In genomic region chr18:3007491-3007890, GRCh38 we compare ENCODE assay signal across 20 cellular contexts.
"Had no signal": no experiment of that assay in that cellular context is flagged by ENCODE, and none has a peak within 500 bp of the region (broad histone marks: within the 10 kb centered on the region; RNA-seq: fewer than 3 reads in every experiment).

No MANE protein-coding gene starts in this region.

- H3K9me3 ChIP-seq: esophagus squamous epithelium, lower lobe of right lung, spleen, testis, tibial artery had no signal

- H3K27ac ChIP-seq: esophagus squamous epithelium, lower lobe of right lung, parathyroid adenoma, skin epidermis, testis had no signal

- H3K27ac Mint-ChIP-seq: progenitor cell of endocrine pancreas; stimulated activated memory B cell treated with anti-CD40 and anti-IgM and Interleukin-4, amounts not matched to agents 10 μg/mL and 1 μg/mL and 100 μg/mL, for 72 hours; type B pancreatic cell had no signal

- H3K4me1 ChIP-seq: parathyroid adenoma had no signal

- ATAC-seq: effector memory CD8-positive, alpha-beta T cell; left ventricle myocardium superior; lower lobe of right lung; naive thymus-derived CD8-positive, alpha-beta T cell; right cardiac atrium; stimulated activated memory B cell treated with anti-CD40 and anti-IgM and Interleukin-4, amounts not matched to agents 10 μg/mL and 1 μg/mL and 100 μg/mL, for 72 hours; stimulated activated naive CD8-positive, alpha-beta T cell treated with anti-CD3 and anti-CD28 coated beads, Interleukin-15, Interleukin-2, amounts not matched to agents 100 U/mL and 50 U/mL, for 24 hours had no signal

- H3K27me3 ChIP-seq: spleen, testis, tibial artery had no signal

- H3K4me3 Mint-ChIP-seq: effector memory CD8-positive, alpha-beta T cell; naive thymus-derived CD8-positive, alpha-beta T cell; stimulated activated memory B cell treated with anti-CD40 and anti-IgM and Interleukin-4, amounts not matched to agents 10 μg/mL and 1 μg/mL and 100 μg/mL, for 72 hours; type B pancreatic cell had no signal

- H3K9ac ChIP-seq: parathyroid adenoma had no signal

- H2AFZ ChIP-seq: parathyroid adenoma had no signal

- H3K36me3 ChIP-seq: lower lobe of right lung had no signal

- DNase-seq: cortex of kidney; effector memory CD8-positive, alpha-beta T cell; erythroblast; esophagus squamous epithelium; head of caudate nucleus; left ventricle myocardium superior; lower lobe of right lung; naive thymus-derived CD8-positive, alpha-beta T cell; right cardiac atrium; spleen; stimulated activated CD4-positive, alpha-beta T cell treated with anti-CD3 and anti-CD28 coated beads, Interleukin-4, amount 100 ng/mL, for 4 hours; stimulated activated naive CD8-positive, alpha-beta T cell treated with anti-CD3 and anti-CD28 coated beads, Interleukin-15, Interleukin-2, amounts not matched to agents 100 U/mL and 50 U/mL, for 24 hours; substantia nigra; testis; tibial artery had no signal

- H3K9me3 Mint-ChIP-seq: effector memory CD8-positive, alpha-beta T cell; naive thymus-derived CD8-positive, alpha-beta T cell; stimulated activated memory B cell treated with anti-CD40 and anti-IgM and Interleukin-4, amounts not matched to agents 10 μg/mL and 1 μg/mL and 100 μg/mL, for 72 hours had no signal

- H3K4me3 ChIP-seq: esophagus squamous epithelium, lower lobe of right lung, skin epidermis, spleen, testis, tibial artery had no signal

- H3K27me3 Mint-ChIP-seq: effector memory CD8-positive, alpha-beta T cell; naive thymus-derived CD8-positive, alpha-beta T cell; progenitor cell of endocrine pancreas; stimulated activated memory B cell treated with anti-CD40 and anti-IgM and Interleukin-4, amounts not matched to agents 10 μg/mL and 1 μg/mL and 100 μg/mL, for 72 hours had no signal
